19 cellular contexts compared by ENCODE assay signal in the genomic region with DNA sequence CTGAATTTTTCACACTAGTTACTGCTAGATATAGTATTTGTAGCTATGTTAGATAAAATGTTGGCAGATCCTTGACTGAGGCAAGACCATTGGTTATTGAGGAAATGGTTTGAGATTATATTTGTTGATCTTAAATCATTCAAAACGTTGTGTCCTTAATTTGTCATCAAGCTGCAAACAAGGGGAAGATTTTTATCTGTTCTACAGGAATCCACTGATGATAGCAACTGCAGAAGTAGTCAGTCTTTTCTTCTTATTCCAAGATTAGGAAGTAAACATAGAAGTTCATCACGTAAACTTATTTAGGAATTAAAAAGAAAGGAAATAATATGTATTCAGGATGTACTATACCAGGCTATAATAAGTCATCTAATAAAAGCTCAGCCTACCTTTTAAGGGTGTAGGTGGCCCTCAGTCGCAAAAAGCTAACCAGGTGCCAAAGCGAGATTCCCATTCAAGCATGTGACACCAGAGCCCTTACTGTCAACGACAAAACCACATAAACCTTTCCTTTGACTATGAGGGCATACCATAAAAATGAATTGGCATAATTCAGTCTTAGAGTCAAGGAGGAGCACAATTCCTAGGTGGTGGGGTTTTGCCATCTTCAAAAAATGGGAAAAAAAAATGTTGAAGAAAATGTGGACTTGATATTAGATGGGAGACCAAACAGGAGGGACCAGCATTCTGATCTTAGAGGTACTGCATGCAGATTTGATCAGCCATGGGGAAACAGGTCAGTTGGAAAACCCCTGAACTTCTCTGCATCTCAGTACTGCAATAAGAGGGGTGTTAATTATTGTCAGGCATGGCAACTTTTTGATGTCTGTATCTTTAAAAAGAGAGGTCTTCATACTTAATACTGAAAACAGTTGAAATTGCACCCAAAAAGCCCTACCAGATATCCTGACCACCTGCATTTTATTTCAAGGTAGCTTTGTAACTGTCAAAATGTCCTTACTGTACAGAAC.
A peak's percentile ranks its signal among the peaks of the same experiment; 100 is the strongest.
DNase-seq lines count a peak whose midpoint lies in the region; ATAC-seq and TF ChIP-seq lines count a peak whose summit lies in the region.
"Had no signal": no experiment of that assay in that cellular context is flagged by ENCODE, and none has a peak within 500 bp of the region (broad histone marks: within the 10 kb centered on the region; RNA-seq: fewer than 3 reads in every experiment).

No MANE protein-coding gene starts in this region.

- no peaks in the 10 kb centered on the region for H3K36me3 Mint-ChIP-seq in T-helper 2 cell treated with Interferon-gamma antibody and Interleukin-4, amounts not matched to agents 5 μg/mL and 100 μg/mL, for 36 hours (ENCODE audit: low read depth)
- H3K36me3 Mint-ChIP-seq: activated CD8-positive, alpha-beta memory T cell treated with anti-CD3 and anti-CD28 coated beads, Interleukin-2, amount 10 ng/mL, durations not matched to agents 7 days and 5 days had no signal

- H3K36me3 ChIP-seq in esophagus muscularis mucosa, result peaks cover 0 to 21% (median 2%) of the 10 kb centered on the region in 4 donors

- 82% methylated on average over 5 of the region's 5 CpGs for WGBS in esophagus muscularis mucosa

- TF ChIP-seq POLR2A in esophagus muscularis mucosa (IDR thresholded peaks at IDR 0.05; ENCODE audit: low read depth), result no peak

- H3K4me1 Mint-ChIP-seq in T-helper 2 cell treated with Interferon-gamma antibody and Interleukin-4, amounts not matched to agents 5 μg/mL and 100 μg/mL, for 36 hours (ENCODE audit: low read depth), result no peaks in the 10 kb centered on the region
- H3K4me1 Mint-ChIP-seq: activated CD8-positive, alpha-beta memory T cell treated with anti-CD3 and anti-CD28 coated beads, Interleukin-2, amount 10 ng/mL, durations not matched to agents 7 days and 5 days had no signal

- H3K4me1 ChIP-seq in esophagus muscularis mucosa, result no peaks in the 10 kb centered on the region
- H3K4me1 ChIP-seq: tibial artery had no signal

- H3K27ac ChIP-seq in esophagus muscularis mucosa (replicated peaks in 1 of 4), result no peak overlapping the region
- H3K27ac ChIP-seq: KMS-11, tibial artery had no signal

- H3K27me3 Mint-ChIP-seq in T-helper 2 cell treated with Interferon-gamma antibody and Interleukin-4, amounts not matched to agents 5 μg/mL and 100 μg/mL, for 36 hours (ENCODE audit: low read depth), result no peaks in the 10 kb centered on the region
- H3K27me3 Mint-ChIP-seq: activated naive CD8-positive, alpha-beta T cell treated with anti-CD3 and anti-CD28 coated beads, Interleukin-2, amount 50 U/mL, for 24 hours had no signal

- H3K27me3 ChIP-seq in esophagus muscularis mucosa, result no peaks in the 10 kb centered on the region
- H3K27me3 ChIP-seq: tibial artery had no signal

- ATAC-seq in GM18870 (IDR thresholded peaks at IDR 0.05; ENCODE audit: unreplicated experiment) (peak; percentile 66), GM21528 (IDR thresholded peaks at IDR 0.05; ENCODE audit: low FRiP score, unreplicated experiment) (peak; percentile 67), HG03135 (IDR thresholded peaks at IDR 0.05; ENCODE audit: unreplicated experiment) (peak; percentile 68)
- ATAC-seq: activated CD8-positive, alpha-beta memory T cell treated with anti-CD3 and anti-CD28 coated beads, Interleukin-2, amount 10 ng/mL, durations not matched to agents 7 days and 5 days; activated naive CD8-positive, alpha-beta T cell treated with anti-CD3 and anti-CD28 coated beads, Interleukin-2, amount 50 U/mL, for 24 hours; CD8-positive, alpha-beta T cell had no signal

- intact Hi-C loops in esophagus muscularis mucosa (cut with DNase I), result no loop called here

- peaks cover 4% of the 10 kb centered on the region for H3K9me3 Mint-ChIP-seq in T-helper 2 cell treated with Interferon-gamma antibody and Interleukin-4, amounts not matched to agents 5 μg/mL and 100 μg/mL, for 36 hours

- DNase-seq in esophagus muscularis mucosa (ENCODE audit: extremely low spot score) (peak; percentile 26), HK-2 (ENCODE audit: unreplicated experiment) (no peak), COR-L47 (lab: John Stamatoyannopoulos, UW) (no peak)
- DNase-seq in T-helper 2 cell treated with Interferon-gamma antibody and Interleukin-4, amounts not matched to agents 5 μg/mL and 100 μg/mL, for 36 hours (ENCODE audit: low spot score), result no peak
- no peak for DNase-seq in activated naive CD4-positive, alpha-beta T cell (lab: John Stamatoyannopoulos, UW)
- DNase-seq: activated CD8-positive, alpha-beta memory T cell treated with anti-CD3 and anti-CD28 coated beads, Interleukin-2, amount 10 ng/mL, durations not matched to agents 7 days and 5 days; activated naive CD8-positive, alpha-beta T cell treated with anti-CD3 and anti-CD28 coated beads, Interleukin-2, amount 50 U/mL, for 24 hours; CD8-positive, alpha-beta T cell; GF-D8; mammary epithelial cell; NCI-H1694; NCI-H748 treated with DMSO at 0.1 percent for 48 hours; SHP77 treated with DMSO at 0.1 percent for 48 hours; tibial artery had no signal

- no peak overlapping the region for H3K4me3 Mint-ChIP-seq in T-helper 2 cell treated with Interferon-gamma antibody and Interleukin-4, amounts not matched to agents 5 μg/mL and 100 μg/mL, for 36 hours
- H3K4me3 Mint-ChIP-seq: activated CD8-positive, alpha-beta memory T cell treated with anti-CD3 and anti-CD28 coated beads, Interleukin-2, amount 10 ng/mL, durations not matched to agents 7 days and 5 days; activated naive CD8-positive, alpha-beta T cell treated with anti-CD3 and anti-CD28 coated beads, Interleukin-2, amount 50 U/mL, for 24 hours; CD8-positive, alpha-beta T cell had no signal

- no peaks in the 10 kb centered on the region for H3K9me3 ChIP-seq in esophagus muscularis mucosa
- H3K9me3 ChIP-seq: tibial artery had no signal

- TF ChIP-seq CTCF in esophagus muscularis mucosa (IDR thresholded peaks at IDR 0.05), result no peak

- H3K4me3 ChIP-seq in esophagus muscularis mucosa, result no peak overlapping the region
- H3K4me3 ChIP-seq: smooth muscle cell, tibial artery had no signal

- TF ChIP-seq EP300 in esophagus muscularis mucosa (IDR thresholded peaks at IDR 0.05), result no peak

- no peak overlapping the region for H3K27ac Mint-ChIP-seq in T-helper 2 cell treated with Interferon-gamma antibody and Interleukin-4, amounts not matched to agents 5 μg/mL and 100 μg/mL, for 36 hours
- H3K27ac Mint-ChIP-seq: activated CD8-positive, alpha-beta memory T cell treated with anti-CD3 and anti-CD28 coated beads, Interleukin-2, amount 10 ng/mL, durations not matched to agents 7 days and 5 days; activated naive CD8-positive, alpha-beta T cell treated with anti-CD3 and anti-CD28 coated beads, Interleukin-2, amount 50 U/mL, for 24 hours; CD8-positive, alpha-beta T cell had no signal
